Comparison of ENCODE assay signal across 12 cellular contexts in genomic region chr6:1872649-1873131, GRCh38.
DNase-seq lines count a peak whose midpoint lies in the region; ATAC-seq and TF ChIP-seq lines count a peak whose summit lies in the region.
"Had no signal": no experiment of that assay in that cellular context is flagged by ENCODE, and none has a peak within 500 bp of the region (broad histone marks: within the 10 kb centered on the region; RNA-seq: fewer than 3 reads in every experiment).

No MANE protein-coding gene starts in this region.

- no peak overlapping the region for H3K4me3 ChIP-seq in retinal pigment epithelial cell (ENCODE audit: low read length)
- H3K4me3 ChIP-seq: esophagus muscularis mucosa had no signal

- DNase-seq in H4 (ENCODE audit: low spot score) (peak; percentile 74), NCI-H446 treated with DMSO at 0.1 percent for 48 hours (lab: John Stamatoyannopoulos, UW) (peak; percentile 74), fibroblast of gingiva (ENCODE audit: low read depth) (peak; percentile 54), retinal pigment epithelial cell (ENCODE audit: low read depth) (peak; percentile 18)
- DNase-seq in activated CD4-positive, alpha-beta T cell treated with anti-CD3 and anti-CD28 coated beads, Interleukin-2, amount 50 U/mL, for 1 hour: no peak
- no peak for DNase-seq in activated naive CD4-positive, alpha-beta T cell treated with anti-CD3 and anti-CD28 coated beads, Interleukin-2, amount 50 U/mL, for 72 hours (ENCODE audit: low spot score in 2 of 2)
- DNase-seq in stimulated activated effector memory CD8-positive, alpha-beta T cell treated with anti-CD3 and anti-CD28 coated beads, Interleukin-12 subunit alpha, Interleukin-12 subunit beta, amount 100 ng/mL, for 72 hours (ENCODE audit: low spot score in 2 of 2): no peak
- DNase-seq: SW 1271 had no signal

- H3K4me3 Mint-ChIP-seq in stimulated activated effector memory CD8-positive, alpha-beta T cell treated with anti-CD3 and anti-CD28 coated beads, Interleukin-12 subunit alpha, Interleukin-12 subunit beta, amount 100 ng/mL, for 72 hours: no peak overlapping the region
- H3K4me3 Mint-ChIP-seq: stimulated activated naive CD8-positive, alpha-beta T cell treated with anti-CD3 and anti-CD28 coated beads, Interleukin-15, Interleukin-2, amounts not matched to agents 100 ng/mL and 50 ng/mL, for 24 hours had no signal

- no peak for ATAC-seq in GM21786 (IDR thresholded peaks at IDR 0.05; ENCODE audit: unreplicated experiment)
- ATAC-seq in activated naive CD4-positive, alpha-beta T cell treated with anti-CD3 and anti-CD28 coated beads, Interleukin-2, amount 50 U/mL, for 72 hours: no peak
- no peak for ATAC-seq in stimulated activated effector memory CD8-positive, alpha-beta T cell treated with anti-CD3 and anti-CD28 coated beads, Interleukin-12 subunit alpha, Interleukin-12 subunit beta, amount 100 ng/mL, for 72 hours

- no peaks in the 10 kb centered on the region for H3K9me3 Mint-ChIP-seq in activated naive CD4-positive, alpha-beta T cell treated with anti-CD3 and anti-CD28 coated beads, Interleukin-2, amount 50 U/mL, for 72 hours
- no peaks in the 10 kb centered on the region for H3K9me3 Mint-ChIP-seq in stimulated activated effector memory CD8-positive, alpha-beta T cell treated with anti-CD3 and anti-CD28 coated beads, Interleukin-12 subunit alpha, Interleukin-12 subunit beta, amount 100 ng/mL, for 72 hours
- H3K9me3 Mint-ChIP-seq: activated T-helper 2 cell treated with anti-CD3 and anti-CD28 coated beads, Interferon-gamma antibody, Interleukin-2, Interleukin-4, amounts not matched to agents 10 μg/mL and 5 μg/mL and 100 μg/mL, durations not matched to agents 14 hours and 24 hours and 36 hours; stimulated activated naive CD8-positive, alpha-beta T cell treated with anti-CD3 and anti-CD28 coated beads, Interleukin-15, Interleukin-2, amounts not matched to agents 100 ng/mL and 50 ng/mL, for 24 hours had no signal

- no peaks in the 10 kb centered on the region for H3K36me3 Mint-ChIP-seq in activated naive CD4-positive, alpha-beta T cell treated with anti-CD3 and anti-CD28 coated beads, Interleukin-2, amount 50 U/mL, for 72 hours
- no peaks in the 10 kb centered on the region for H3K36me3 Mint-ChIP-seq in stimulated activated effector memory CD8-positive, alpha-beta T cell treated with anti-CD3 and anti-CD28 coated beads, Interleukin-12 subunit alpha, Interleukin-12 subunit beta, amount 100 ng/mL, for 72 hours

- H3K4me1 Mint-ChIP-seq in stimulated activated effector memory CD8-positive, alpha-beta T cell treated with anti-CD3 and anti-CD28 coated beads, Interleukin-12 subunit alpha, Interleukin-12 subunit beta, amount 100 ng/mL, for 72 hours: no peaks in the 10 kb centered on the region

- no peak for TF ChIP-seq CTCF in retinal pigment epithelial cell (conservative IDR thresholded peaks at IDR 0.05; ENCODE audit: low read depth, low read length)

- H3K27ac Mint-ChIP-seq in activated naive CD4-positive, alpha-beta T cell treated with anti-CD3 and anti-CD28 coated beads, Interleukin-2, amount 50 U/mL, for 72 hours: no peak overlapping the region
- H3K27ac Mint-ChIP-seq in stimulated activated effector memory CD8-positive, alpha-beta T cell treated with anti-CD3 and anti-CD28 coated beads, Interleukin-12 subunit alpha, Interleukin-12 subunit beta, amount 100 ng/mL, for 72 hours: no peak overlapping the region
- H3K27ac Mint-ChIP-seq: activated T-helper 2 cell treated with anti-CD3 and anti-CD28 coated beads, Interferon-gamma antibody, Interleukin-2, Interleukin-4, amounts not matched to agents 10 μg/mL and 5 μg/mL and 100 μg/mL, durations not matched to agents 14 hours and 24 hours and 36 hours; stimulated activated naive CD8-positive, alpha-beta T cell treated with anti-CD3 and anti-CD28 coated beads, Interleukin-15, Interleukin-2, amounts not matched to agents 100 ng/mL and 50 ng/mL, for 24 hours had no signal

Comparison
In these comparisons a context has a peak if more than half of its experiments do, and no peak if none do; other contexts are left out.
1. DNase-seq: peak in H4 (single experiment), NCI-H446 treated with DMSO at 0.1 percent for 48 hours (single experiment), fibroblast of gingiva (single experiment) and retinal pigment epithelial cell (single experiment); none in activated CD4-positive, alpha-beta T cell treated with anti-CD3 and anti-CD28 coated beads, Interleukin-2, amount 50 U/mL, for 1 hour (single experiment), activated naive CD4-positive, alpha-beta T cell treated with anti-CD3 and anti-CD28 coated beads, Interleukin-2, amount 50 U/mL, for 72 hours (0 of 2) and stimulated activated effector memory CD8-positive, alpha-beta T cell treated with anti-CD3 and anti-CD28 coated beads, Interleukin-12 subunit alpha, Interleukin-12 subunit beta, amount 100 ng/mL, for 72 hours (0 of 2).